In the genomic region with DNA sequence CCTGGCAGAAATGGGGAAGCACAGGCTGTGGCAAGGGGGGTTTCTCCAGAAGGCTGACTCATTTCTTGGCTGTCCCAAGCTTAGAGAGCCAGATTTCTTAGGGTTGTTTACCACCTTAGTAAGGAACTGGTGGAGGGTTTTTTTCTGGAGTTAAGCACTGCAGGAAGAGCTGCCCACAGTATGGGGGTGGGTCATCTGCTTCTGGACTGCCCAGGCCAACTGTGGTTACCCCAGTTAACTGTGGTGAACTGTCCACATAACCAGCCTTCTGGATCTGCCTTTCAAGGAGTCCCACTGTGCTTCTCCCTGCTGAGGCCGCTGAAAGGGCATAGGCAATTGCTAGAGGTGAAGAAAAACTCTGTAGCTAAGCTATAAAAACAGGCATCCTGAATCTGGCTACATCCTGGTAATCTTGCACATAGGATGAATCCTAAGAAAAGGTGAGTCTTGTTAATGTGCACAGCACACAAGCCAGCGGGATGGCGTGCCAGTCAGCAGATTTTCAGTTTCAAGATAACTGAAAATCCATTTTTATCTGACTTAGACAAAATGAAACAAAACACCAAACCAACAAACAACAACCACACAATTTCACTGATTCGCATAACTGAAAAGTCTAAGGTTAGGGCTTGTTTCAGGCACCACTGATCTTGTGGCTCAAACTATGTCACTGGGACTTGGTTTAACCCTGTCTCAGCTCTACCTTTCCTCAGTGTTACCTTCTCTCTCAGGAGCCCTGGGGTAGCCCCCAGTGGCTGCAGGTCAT, we compare ENCODE assay signal across 9 cellular contexts. TPM values are rescaled to one million over a fixed set of nuclear protein-coding genes. Genes with fewer than 3 reads are reported as not detected.
DNase-seq lines count a peak whose midpoint lies in the region; ATAC-seq lines count a peak whose summit lies in the region.
"Had no signal": no experiment of that assay in that cellular context is flagged by ENCODE, and none has a peak within 500 bp of the region (broad histone marks: within the 10 kb centered on the region; RNA-seq: fewer than 3 reads in every experiment).

No MANE protein-coding gene starts in this region.

- H3K27me3 ChIP-seq in CD8-positive, alpha-beta memory T cell (ENCODE audit: insufficient read depth, low read length, poor library complexity, severe bottlenecking) = peaks cover 4% of the 10 kb centered on the region
- H3K27me3 ChIP-seq: upper lobe of left lung had no signal

- no peak overlapping the region for H3K4me3 ChIP-seq in CD8-positive, alpha-beta memory T cell (ENCODE audit: low read length)
- H3K4me3 ChIP-seq: upper lobe of left lung had no signal

- intact Hi-C loops in activated T-helper 1 cell treated with anti-CD3 and anti-CD28 coated beads, Interleukin-12 subunit alpha, Interleukin-12 subunit beta, Interleukin-2, Interleukin-4 antibody, amounts not matched to agents 30 ng/mL and 10 ng/mL and 1 ng/mL, durations not matched to agents 14 hours and 24 hours and 36 hours (cut with micrococcal nuclease) = loop anchor here (1.0 to 5.0 kb wide), 7 partner anchors 21 to 666 kb away; a partner anchor contains a TSS

- H3K9me3 Mint-ChIP-seq in activated T-helper 1 cell treated with anti-CD3 and anti-CD28 coated beads, Interleukin-12 subunit alpha, Interleukin-12 subunit beta, Interleukin-2, Interleukin-4 antibody, amounts not matched to agents 30 ng/mL and 10 ng/mL and 1 ng/mL, durations not matched to agents 14 hours and 24 hours and 36 hours = peaks cover 21% of the 10 kb centered on the region
- peaks cover 0 to 15% (median 0%) of the 10 kb centered on the region in 5 donors for H3K9me3 Mint-ChIP-seq in CD8-positive, alpha-beta memory T cell

- no peaks in the 10 kb centered on the region for H3K36me3 ChIP-seq in CD8-positive, alpha-beta memory T cell (ENCODE audit: insufficient read depth, low read length)
- H3K36me3 ChIP-seq: upper lobe of left lung had no signal

- ATAC-seq in GM19372 (IDR thresholded peaks at IDR 0.05; ENCODE audit: low read depth, unreplicated experiment) (peak; percentile 61), HG03342 (IDR thresholded peaks at IDR 0.05; ENCODE audit: unreplicated experiment) (peak; percentile 65)

- no peaks in the 10 kb centered on the region for H3K4me1 ChIP-seq in CD8-positive, alpha-beta memory T cell (ENCODE audit: insufficient read depth, low read length)

- peaks cover 11% of the 10 kb centered on the region for H3K36me3 Mint-ChIP-seq in activated T-helper 1 cell treated with anti-CD3 and anti-CD28 coated beads, Interleukin-12 subunit alpha, Interleukin-12 subunit beta, Interleukin-2, Interleukin-4 antibody, amounts not matched to agents 30 ng/mL and 10 ng/mL and 1 ng/mL, durations not matched to agents 14 hours and 24 hours and 36 hours (ENCODE audit: low read depth)
- peaks cover 0 to 15% (median 3%) of the 10 kb centered on the region in 3 donors for H3K36me3 Mint-ChIP-seq in CD8-positive, alpha-beta memory T cell

- H3K27me3 Mint-ChIP-seq in activated T-helper 1 cell treated with anti-CD3 and anti-CD28 coated beads, Interleukin-12 subunit alpha, Interleukin-12 subunit beta, Interleukin-2, Interleukin-4 antibody, amounts not matched to agents 30 ng/mL and 10 ng/mL and 1 ng/mL, durations not matched to agents 14 hours and 24 hours and 36 hours (ENCODE audit: insufficient read depth) = peaks cover 15% of the 10 kb centered on the region
- peaks cover 14 to 25% of the 10 kb centered on the region in 2 donors for H3K27me3 Mint-ChIP-seq in CD8-positive, alpha-beta memory T cell

- peaks cover 39% of the 10 kb centered on the region for H3K4me1 Mint-ChIP-seq in activated T-helper 1 cell treated with anti-CD3 and anti-CD28 coated beads, Interleukin-12 subunit alpha, Interleukin-12 subunit beta, Interleukin-2, Interleukin-4 antibody, amounts not matched to agents 30 ng/mL and 10 ng/mL and 1 ng/mL, durations not matched to agents 14 hours and 24 hours and 36 hours (ENCODE audit: low read depth)
- H3K4me1 Mint-ChIP-seq in CD8-positive, alpha-beta memory T cell = no peaks in the 10 kb centered on the region

- POLR2A ChIA-PET in CD8-positive, alpha-beta memory T cell (lab: Charles Lee) = no interaction called here

- no peak overlapping the region for H3K27ac ChIP-seq in CD8-positive, alpha-beta memory T cell (ENCODE audit: low read depth, low read length)
- H3K27ac ChIP-seq: upper lobe of left lung had no signal

- H3K4me3 Mint-ChIP-seq in activated T-helper 1 cell treated with anti-CD3 and anti-CD28 coated beads, Interleukin-12 subunit alpha, Interleukin-12 subunit beta, Interleukin-2, Interleukin-4 antibody, amounts not matched to agents 30 ng/mL and 10 ng/mL and 1 ng/mL, durations not matched to agents 14 hours and 24 hours and 36 hours = peak overlapping the region; percentile 22
- H3K4me3 Mint-ChIP-seq in CD8-positive, alpha-beta memory T cell = no peak overlapping the region

- CTCF ChIA-PET in CD8-positive, alpha-beta memory T cell (lab: Charles Lee) = no interaction called here

- no peaks in the 10 kb centered on the region for H3K9me3 ChIP-seq in CD8-positive, alpha-beta memory T cell (ENCODE audit: low read length)

- DNase-seq in Ammon's horn (ENCODE audit: low spot score) (peak; percentile 29), NCI-H2171 (lab: John Stamatoyannopoulos, UW) (no peak), NCI-H526 (lab: John Stamatoyannopoulos, UW) (no peak)
- peak; percentile 14 for DNase-seq in activated T-helper 1 cell treated with anti-CD3 and anti-CD28 coated beads, Interleukin-12 subunit alpha, Interleukin-12 subunit beta, Interleukin-2, Interleukin-4 antibody, amounts not matched to agents 30 ng/mL and 10 ng/mL and 1 ng/mL, durations not matched to agents 14 hours and 24 hours and 36 hours (ENCODE audit: low spot score)
- peak; percentile 15 to 42 for DNase-seq in stimulated activated CD8-positive, alpha-beta memory T cell treated with anti-CD3 and anti-CD28 coated beads, Interleukin-7, amount 100 ng/mL, for 48 hours (ENCODE audit: extremely low read depth in 1 of 2, low read depth in 1 of 2)
- DNase-seq in CD8-positive, alpha-beta memory T cell = no peak

- H3K27ac Mint-ChIP-seq in activated T-helper 1 cell treated with anti-CD3 and anti-CD28 coated beads, Interleukin-12 subunit alpha, Interleukin-12 subunit beta, Interleukin-2, Interleukin-4 antibody, amounts not matched to agents 30 ng/mL and 10 ng/mL and 1 ng/mL, durations not matched to agents 14 hours and 24 hours and 36 hours = peak overlapping the region; percentile 85
- H3K27ac Mint-ChIP-seq in CD8-positive, alpha-beta memory T cell = no peak overlapping the region

RNA-seq across cellular contexts. Expression of a gene that starts 21.6 kb away (rescaled TPM):
- total RNA-seq in activated T-helper 1 cell treated with anti-CD3 and anti-CD28 coated beads, Interleukin-12 subunit alpha, Interleukin-12 subunit beta, Interleukin-2, Interleukin-4 antibody, amounts not matched to agents 30 ng/mL and 10 ng/mL and 1 ng/mL, durations not matched to agents 14 hours and 24 hours and 36 hours = 9.5 and 9.8 TPM in 2 replicates
- total RNA-seq in CD8-positive, alpha-beta memory T cell = 10 to 100 TPM; 23.2 to 23.6 TPM
- 11.6 TPM for polyA plus RNA-seq in CD8-positive, alpha-beta memory T cell

Comparison
In these comparisons a context has a peak if more than half of its experiments do, and no peak if none do; other contexts are left out.
1. DNase-seq: peak in Ammon's horn (single experiment), activated T-helper 1 cell treated with anti-CD3 and anti-CD28 coated beads, Interleukin-12 subunit alpha, Interleukin-12 subunit beta, Interleukin-2, Interleukin-4 antibody, amounts not matched to agents 30 ng/mL and 10 ng/mL and 1 ng/mL, durations not matched to agents 14 hours and 24 hours and 36 hours (single experiment) and stimulated activated CD8-positive, alpha-beta memory T cell treated with anti-CD3 and anti-CD28 coated beads, Interleukin-7, amount 100 ng/mL, for 48 hours (2 of 2); none in CD8-positive, alpha-beta memory T cell (0 of 5), NCI-H2171 (single experiment) and NCI-H526 (0 of 2).